ENCODE assay signal across 18 cellular contexts in the genomic region with DNA sequence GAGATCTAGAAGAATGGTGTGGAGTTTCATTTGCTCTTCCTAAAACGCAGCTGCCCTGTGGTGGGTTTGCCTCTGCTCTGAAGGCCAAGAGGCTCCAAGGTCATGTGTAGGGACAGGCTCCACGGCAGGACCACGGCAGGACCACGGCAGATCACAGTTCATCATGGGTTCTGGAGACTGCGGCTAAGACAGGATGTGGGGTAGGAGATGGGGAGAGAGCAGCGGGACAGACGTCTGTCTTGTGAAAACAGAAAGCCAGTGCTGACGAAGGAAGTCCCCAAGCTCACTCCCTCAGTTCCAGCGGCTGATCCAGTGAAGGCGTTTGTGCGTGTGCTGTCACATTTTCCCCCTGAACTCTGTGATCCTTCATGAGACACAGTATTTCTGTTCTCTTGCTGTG.
DNase-seq lines count a peak whose midpoint lies in the region; ATAC-seq, FAIRE-seq and TF ChIP-seq lines count a peak whose summit lies in the region.
"Had no signal": no experiment of that assay in that cellular context is flagged by ENCODE, and none has a peak within 500 bp of the region (broad histone marks: within the 10 kb centered on the region; RNA-seq: fewer than 3 reads in every experiment).

No MANE protein-coding gene starts in this region.

- no peaks in the 10 kb centered on the region for H3K27me3 ChIP-seq in BLaER1 treated with 17β-estradiol and CSF1 and Interleukin-3, amounts not matched to agents 10 nM and 100 nM
- no peaks in the 10 kb centered on the region for H3K27me3 ChIP-seq in sigmoid colon
- H3K27me3 ChIP-seq: body of pancreas had no signal

- intact Hi-C loops in left ventricle myocardium superior (cut with micrococcal nuclease) = no loop called here
- intact Hi-C loops in sigmoid colon (cut with DNase I) = loop anchor here (2.0 to 10.0 kb wide), 3 partner anchors 77 to 279 kb away; a partner anchor contains a TSS
- intact Hi-C loops in CD14-positive monocyte (cut with micrococcal nuclease) = no loop called here

- ATAC-seq in left ventricle myocardium superior = peak; percentile 4
- ATAC-seq: stimulated activated naive CD8-positive, alpha-beta T cell treated with anti-CD3 and anti-CD28 coated beads, Interleukin-15, Interleukin-2, amounts not matched to agents 100 U/mL and 50 U/mL, for 24 hours had no signal

- no peaks in the 10 kb centered on the region for H3K9me3 Mint-ChIP-seq in CD14-positive monocyte
- H3K9me3 Mint-ChIP-seq: activated naive CD4-positive, alpha-beta T cell treated with anti-CD3 and anti-CD28 coated beads, Interleukin-2, amount 50 U/mL, for 24 hours had no signal

- FAIRE-seq in frontal cortex (lab: Jason Lieb, UNC) = no peak
- FAIRE-seq: H54 had no signal

- no peak for TF ChIP-seq EP300 in sigmoid colon (IDR thresholded peaks at IDR 0.05)

- TF ChIP-seq CTCF in sigmoid colon (IDR thresholded peaks at IDR 0.05) (no peak), CD14-positive monocyte (IDR thresholded peaks at IDR 0.05) (no peak), foreskin fibroblast (IDR thresholded peaks at IDR 0.05; ENCODE audit: low read depth, low read length) (no peak)

- H3K9ac ChIP-seq in BLaER1 treated with 17β-estradiol and CSF1 and Interleukin-3, amounts not matched to agents 10 nM and 100 nM = peak overlapping the region; percentile 14 to 74 (median 61); a peak in 18 of 22 replicates

- H3K9me3 ChIP-seq in BLaER1 treated with 17β-estradiol and CSF1 and Interleukin-3, amounts not matched to agents 10 nM and 100 nM (replicated peaks in 1 of 11) = no peaks in the 10 kb centered on the region
- H3K9me3 ChIP-seq in sigmoid colon = no peaks in the 10 kb centered on the region
- H3K9me3 ChIP-seq: body of pancreas, lower lobe of right lung had no signal

- peak overlapping the region in 10 of 11 experiments; percentile 16 to 80 (median 76); a peak in 19 of 22 replicates for H3K27ac ChIP-seq in BLaER1 treated with 17β-estradiol and CSF1 and Interleukin-3, amounts not matched to agents 10 nM and 100 nM
- H3K27ac ChIP-seq in sigmoid colon = peak overlapping the region in 3 of 4 donors; percentile 74 to 81 (median 79)
- H3K27ac ChIP-seq: lower lobe of right lung had no signal

- H3K27ac Mint-ChIP-seq in CD14-positive monocyte = peak overlapping the region in 2 of 7 donors; percentile 53 to 66
- H3K27ac Mint-ChIP-seq: activated naive CD4-positive, alpha-beta T cell treated with anti-CD3 and anti-CD28 coated beads, Interleukin-2, amount 50 U/mL, for 24 hours had no signal

- DNase-seq in Kasumi-1 (lab: John Stamatoyannopoulos, UW) (peak; percentile 23 to 28), left ventricle myocardium superior (no peak), sigmoid colon (no peak), NCI-H2171 (lab: John Stamatoyannopoulos, UW) (no peak), frontal cortex (ENCODE audit: low spot score in 2 of 2) (no peak), CD14-positive monocyte (ENCODE audit: low spot score) (no peak), foreskin fibroblast (no peak)
- DNase-seq: activated CD4-positive, alpha-beta T cell treated with anti-CD3 and anti-CD28 coated beads, Interleukin-2, amount 50 U/mL, for 1 hour; dermis blood vessel endothelial cell; NCI-H187 treated with DMSO at 0.1 percent for 48 hours; NCI-H446 treated with DMSO at 0.1 percent for 48 hours; SHP77 treated with DMSO at 0.1 percent for 48 hours; stimulated activated naive CD8-positive, alpha-beta T cell treated with anti-CD3 and anti-CD28 coated beads, Interleukin-15, Interleukin-2, amounts not matched to agents 100 U/mL and 50 U/mL, for 24 hours had no signal

- peaks cover 80% of the 10 kb centered on the region in 2 donors for H3K36me3 Mint-ChIP-seq in CD14-positive monocyte

- H3K36me3 ChIP-seq in BLaER1 treated with 17β-estradiol and CSF1 and Interleukin-3, amounts not matched to agents 10 nM and 100 nM = peaks cover 35 to 79% (median 50%) of the 10 kb centered on the region in 11 experiments
- H3K36me3 ChIP-seq in sigmoid colon = peaks cover 6 to 40% (median 17%) of the 10 kb centered on the region in 4 donors

- H3K4me3 ChIP-seq in BLaER1 treated with 17β-estradiol and CSF1 and Interleukin-3, amounts not matched to agents 10 nM and 100 nM = peak overlapping the region in 8 of 10 experiments; percentile 13 to 49 (median 34); a peak in 12 of 20 replicates
- H3K4me3 ChIP-seq in sigmoid colon (no peak overlapping the region), foreskin fibroblast (ENCODE audit: low read depth in 1 of 2, low read length in 2 of 2) (no peak overlapping the region)
- H3K4me3 ChIP-seq: body of pancreas, lower lobe of right lung had no signal

- H3K27me3 Mint-ChIP-seq in CD14-positive monocyte (ENCODE audit: low read depth in 3 of 3) = no peaks in the 10 kb centered on the region
- H3K27me3 Mint-ChIP-seq: activated naive CD4-positive, alpha-beta T cell treated with anti-CD3 and anti-CD28 coated beads, Interleukin-2, amount 50 U/mL, for 24 hours had no signal

- peak overlapping the region; percentile 76 to 94 (median 86) for H3K4me2 ChIP-seq in BLaER1 treated with 17β-estradiol and CSF1 and Interleukin-3, amounts not matched to agents 10 nM and 100 nM

- 74 to 82% methylated on average over 11 of the region's 11 CpGs for WGBS in sigmoid colon, 2 donors

- peaks cover 60 to 77% (median 75%) of the 10 kb centered on the region in 10 experiments for H3K4me1 ChIP-seq in BLaER1 treated with 17β-estradiol and CSF1 and Interleukin-3, amounts not matched to agents 10 nM and 100 nM
- peaks cover 0 to 57% (median 38%) of the 10 kb centered on the region in 4 donors for H3K4me1 ChIP-seq in sigmoid colon

- TF ChIP-seq POLR2A in sigmoid colon (IDR thresholded peaks at IDR 0.05) = no peak

- H3K4me1 Mint-ChIP-seq in CD14-positive monocyte = no peaks in the 10 kb centered on the region
- H3K4me1 Mint-ChIP-seq: activated naive CD4-positive, alpha-beta T cell treated with anti-CD3 and anti-CD28 coated beads, Interleukin-2, amount 50 U/mL, for 24 hours had no signal

- H4K20me1 ChIP-seq in BLaER1 treated with 17β-estradiol and CSF1 and Interleukin-3, amounts not matched to agents 10 nM and 100 nM = peaks cover 0 to 68% (median 8%) of the 10 kb centered on the region in 11 experiments; a peak in 11 of 22 replicates

- no peak overlapping the region for H3K4me3 Mint-ChIP-seq in CD14-positive monocyte
- H3K4me3 Mint-ChIP-seq: activated naive CD4-positive, alpha-beta T cell treated with anti-CD3 and anti-CD28 coated beads, Interleukin-2, amount 50 U/mL, for 24 hours had no signal

Comparison
In these comparisons a context has a peak if more than half of its experiments do, and no peak if none do; other contexts are left out.
1. H3K4me3 ChIP-seq: peak in BLaER1 treated with 17β-estradiol and CSF1 and Interleukin-3, amounts not matched to agents 10 nM and 100 nM (8 of 10); none in sigmoid colon (0 of 4) and foreskin fibroblast (0 of 2).
2. DNase-seq: peak in Kasumi-1 (2 of 2); none in left ventricle myocardium superior (single experiment), sigmoid colon (single experiment), NCI-H2171 (single experiment), frontal cortex (0 of 2), CD14-positive monocyte (single experiment) and foreskin fibroblast (0 of 2).